In the genomic region with DNA sequence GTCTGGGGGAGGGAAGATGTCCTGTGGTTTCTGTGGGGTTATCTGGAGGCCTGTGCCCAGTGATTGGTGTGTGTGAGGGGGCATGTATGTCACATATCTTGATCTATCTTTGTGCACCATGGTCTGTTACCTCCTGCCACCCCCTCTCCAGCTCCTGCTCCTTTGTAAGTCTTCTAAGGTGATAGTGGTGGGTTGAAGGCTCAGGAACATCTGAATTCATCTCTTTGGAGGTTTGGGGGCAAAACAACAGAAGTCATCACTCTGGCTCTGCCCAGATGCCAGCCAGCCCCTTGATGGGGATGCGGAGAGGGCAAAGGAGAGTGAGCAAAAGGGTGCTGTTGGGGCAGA, we compare ENCODE assay signal across 15 cellular contexts. TPM values are rescaled to one million over a fixed set of nuclear protein-coding genes. Genes with fewer than 3 reads are reported as not detected.
DNase-seq lines count a peak whose midpoint lies in the region; ATAC-seq and TF ChIP-seq lines count a peak whose summit lies in the region.
"Had no signal": no experiment of that assay in that cellular context is flagged by ENCODE, and none has a peak within 500 bp of the region (broad histone marks: within the 10 kb centered on the region; RNA-seq: fewer than 3 reads in every experiment).

No MANE protein-coding gene starts in this region.

- in situ Hi-C loops in Panc1 (cut with HindIII; ENCODE audit: low pct_unique_long_range_greater_than_20kb, low sequenced_read_pairs): no loop called here

- WGBS in sigmoid colon, 2 donors: 57 to 69% methylated on average over 1 of the region's 1 CpG

- no peaks in the 10 kb centered on the region for H3K9me2 ChIP-seq in Karpas-422 (replicated peaks; ENCODE audit: insufficient read depth, low read length)

- no TSS peak for BruUV-seq in Panc1 (replicated peaks; lab: Mats Ljungman, UMichigan)

- H3K27me3 Mint-ChIP-seq in mesothelial cell of epicardium (ENCODE audit: low read depth): peaks cover 34% of the 10 kb centered on the region

- peaks cover 82% of the 10 kb centered on the region for H3K4me1 Mint-ChIP-seq in mesothelial cell of epicardium

- H3K9me3 ChIP-seq in BE2C: no peaks in the 10 kb centered on the region
- H3K9me3 ChIP-seq in Panc1 (ENCODE audit: control insufficient read depth, insufficient read depth, low read depth, low read length): no peaks in the 10 kb centered on the region
- no peaks in the 10 kb centered on the region for H3K9me3 ChIP-seq in sigmoid colon
- H3K9me3 ChIP-seq in Karpas-422 (ENCODE audit: low read length): no peaks in the 10 kb centered on the region

- peak overlapping the region; percentile 21; the same call in 1 of the 2 replicates for H3K4me3 ChIP-seq in BE2C (ENCODE audit: low read depth, low read length)
- no peak overlapping the region for H3K4me3 ChIP-seq in Panc1 (ENCODE audit: low read depth in 2 of 2, low read length in 2 of 2)
- no peak overlapping the region for H3K4me3 ChIP-seq in sigmoid colon
- no peak overlapping the region for H3K4me3 ChIP-seq in Karpas-422 (ENCODE audit: low read length)

- H3K27me3 ChIP-seq in BE2C: peaks cover 7% of the 10 kb centered on the region
- peaks cover 10% of the 10 kb centered on the region for H3K27me3 ChIP-seq in Panc1 (ENCODE audit: control insufficient read depth, insufficient read depth, low read length)
- peaks cover 36 to 100% (median 78%) of the 10 kb centered on the region in 3 donors for H3K27me3 ChIP-seq in sigmoid colon
- H3K27me3 ChIP-seq in Karpas-422 (ENCODE audit: low read length): no peaks in the 10 kb centered on the region

- H3K4me1 ChIP-seq in BE2C (peaks cover 44% of the 10 kb centered on the region), Panc1 (ENCODE audit: control insufficient read depth, insufficient read depth, low read length) (peaks cover 21% of the 10 kb centered on the region), sigmoid colon (peaks cover 0 to 33% (median 28%) of the 10 kb centered on the region in 4 donors), Karpas-422 (ENCODE audit: low read length) (no peaks in the 10 kb centered on the region)

- TF ChIP-seq POLR2A in sigmoid colon (IDR thresholded peaks at IDR 0.05): no peak

- TF ChIP-seq CTCF in BE2C (IDR thresholded peaks at IDR 0.05; ENCODE audit: low read depth, low read length) (no peak), Panc1 (IDR thresholded peaks at IDR 0.05) (no peak), mesothelial cell of epicardium (IDR thresholded peaks at IDR 0.05; ENCODE audit: unreplicated experiment) (no peak), sigmoid colon (IDR thresholded peaks at IDR 0.05) (no peak)

- POLR2A ChIA-PET in Panc1 (lab: Charles Lee): interaction anchor here (0.7 kb wide), 1 partner anchor 383 kb away, joined by 3 read pairs; no protein-coding TSS in a partner anchor

- H3K36me3 Mint-ChIP-seq in mesothelial cell of epicardium: no peaks in the 10 kb centered on the region
- H3K36me3 Mint-ChIP-seq: CD8-positive, alpha-beta T cell; IgD-negative memory B cell had no signal

- peak overlapping the region; percentile 43 for H3K4me3 Mint-ChIP-seq in mesothelial cell of epicardium
- H3K4me3 Mint-ChIP-seq: CD8-positive, alpha-beta T cell; IgD-negative memory B cell had no signal

- H3K4me2 ChIP-seq in Karpas-422 (ENCODE audit: low read depth, low read length, poor library complexity, severe bottlenecking): no peak overlapping the region

- no peak for ATAC-seq in Panc1
- ATAC-seq in GM21381 (IDR thresholded peaks at IDR 0.05; ENCODE audit: unreplicated experiment): no peak
- ATAC-seq: CD8-positive, alpha-beta T cell had no signal

- intact Hi-C loops in Panc1 (cut with micrococcal nuclease; ENCODE audit: unreplicated experiment) (loop anchor here (10.0 kb wide), 1 partner anchor 298 kb away; no protein-coding TSS in a partner anchor), sigmoid colon (cut with DNase I) (no loop called here)

- H3K36me3 ChIP-seq in BE2C (no peaks in the 10 kb centered on the region), Panc1 (ENCODE audit: control insufficient read depth, insufficient read depth, low read length) (no peaks in the 10 kb centered on the region), sigmoid colon (no peaks in the 10 kb centered on the region), Karpas-422 (ENCODE audit: insufficient read depth, low read length) (no peaks in the 10 kb centered on the region)

- no peak overlapping the region for H3K9ac ChIP-seq in Karpas-422 (ENCODE audit: low read length)

- H4K20me1 ChIP-seq in Karpas-422 (ENCODE audit: insufficient read depth, low read depth, low read length): no peaks in the 10 kb centered on the region

- no peaks in the 10 kb centered on the region for H3K9me3 Mint-ChIP-seq in mesothelial cell of epicardium
- H3K9me3 Mint-ChIP-seq: CD8-positive, alpha-beta T cell; IgD-negative memory B cell had no signal

- DNase-seq in BE2C (no peak), Panc1 (ENCODE audit: low read depth, low spot score) (no peak), mesothelial cell of epicardium (ENCODE audit: low spot score in 2 of 2, unreplicated experiment in 2 of 2) (no peak), sigmoid colon (peak; percentile 36), GOT3 (lab: John Stamatoyannopoulos, UW) (no peak), Karpas-422 (no peak)
- DNase-seq: CD8-positive, alpha-beta T cell; GDM1; H9 had no signal

- CTCF ChIA-PET in Panc1 (lab: Charles Lee): interaction anchor here (0.6 kb wide), 2 partner anchors 43 to 230 kb away, joined by 3 to 5 read pairs; no protein-coding TSS in a partner anchor

- H3K79me2 ChIP-seq in Karpas-422 (ENCODE audit: low read length): no peaks in the 10 kb centered on the region

- peak overlapping the region; percentile 96 for H3K27ac Mint-ChIP-seq in mesothelial cell of epicardium
- H3K27ac Mint-ChIP-seq: CD14-positive monocyte; CD8-positive, alpha-beta T cell; H9 had no signal

- TF ChIP-seq EP300 in sigmoid colon (IDR thresholded peaks at IDR 0.05): no peak

- no peak overlapping the region for H2AFZ ChIP-seq in Karpas-422 (ENCODE audit: low read length)

- peak overlapping the region; percentile 25; the same call in 1 of the 2 replicates for H3K27ac ChIP-seq in Panc1 (ENCODE audit: low read length)
- no peak overlapping the region for H3K27ac ChIP-seq in sigmoid colon
- no peak overlapping the region for H3K27ac ChIP-seq in Karpas-422 (ENCODE audit: low read length)

RNA-seq across cellular contexts. Expression of a gene that starts 2.7 kb away (rescaled TPM):
- 103 TPM for polyA plus RNA-seq in BE2C (2012; ENCODE audit: insufficient read depth, insufficient read length, low read depth)
- total RNA-seq in Panc1 (2021; ENCODE audit: unreplicated experiment) (8.1 TPM), mesothelial cell of epicardium (106 to 118 TPM (median 115 TPM) in 3 replicates), sigmoid colon (1 to 10 TPM; 2.6 to 3.9 (median 3.1) TPM)
- 3.9 TPM for polyA plus RNA-seq in Panc1 (2012; ENCODE audit: insufficient read length)
- 1 to 10 TPM in 1 of 3 donors, not detected in 2; 1.5 TPM for polyA plus RNA-seq in sigmoid colon
- total RNA-seq in Karpas-422 (2014; rRNA removed; shearing (Covaris generic); ENCODE audit: low replicate concordance): 7.8 and 7.9 TPM in 2 replicates
- total RNA-seq: CD8-positive, alpha-beta T cell; H9; HT1080 had no signal
- polyA plus RNA-seq: AG04450, BJ had no signal

RNA-seq across cellular contexts. Expression of a gene that starts 23.8 kb away (rescaled TPM):
- polyA plus RNA-seq in BE2C (2012; ENCODE audit: insufficient read depth, insufficient read length, low read depth): 8.7 TPM
- total RNA-seq in Panc1 (2021; ENCODE audit: unreplicated experiment) (9.2 TPM), mesothelial cell of epicardium (50.7 to 53.2 TPM (median 51.8 TPM) in 3 replicates), sigmoid colon (not detected)
- polyA plus RNA-seq in Panc1 (2012; ENCODE audit: insufficient read length): 8.6 TPM
- polyA plus RNA-seq in sigmoid colon: under 1 TPM in 1 of 3 donors, not detected in 2; 0.38 TPM
- total RNA-seq in Karpas-422 (2014; rRNA removed; shearing (Covaris generic); ENCODE audit: low replicate concordance): 2.9 and 3.8 TPM in 2 replicates
- total RNA-seq: H9, HT1080 had no signal
- polyA plus RNA-seq: AG04450, BJ, CD14-positive monocyte had no signal

RNA-seq across cellular contexts. Expression of a gene that starts 25.3 kb away (rescaled TPM):
- not detected for polyA plus RNA-seq in BE2C (2012; ENCODE audit: insufficient read depth, insufficient read length, low read depth)
- total RNA-seq in Panc1 (2021; ENCODE audit: unreplicated experiment) (not detected), mesothelial cell of epicardium (2.8 to 3.6 TPM (median 2.9 TPM) in 3 replicates), sigmoid colon (not detected)
- polyA plus RNA-seq in Panc1 (2012; ENCODE audit: insufficient read length): not detected
- polyA plus RNA-seq in sigmoid colon: not detected
- not detected in 2 replicates for total RNA-seq in Karpas-422 (2014; rRNA removed; shearing (Covaris generic); ENCODE audit: low replicate concordance)
- total RNA-seq: CD8-positive, alpha-beta T cell; H9; HT1080 had no signal
- polyA plus RNA-seq: AG04450, BJ, CD14-positive monocyte, IgD-negative memory B cell had no signal

Comparison
In these comparisons a context has a peak if more than half of its experiments do, and no peak if none do; other contexts are left out.
1. RNA of a gene that starts 2.7 kb away (total RNA-seq): 106 to 118 TPM in mesothelial cell of epicardium; 8.1 TPM in Panc1 (single experiment), 7.8 to 7.9 TPM in Karpas-422 and 2.6 to 3.9 TPM in sigmoid colon; every median in the first group is over 10 times any median in the second.